Comparison of ENCODE assay signal across 25 cellular contexts in the genomic region with DNA sequence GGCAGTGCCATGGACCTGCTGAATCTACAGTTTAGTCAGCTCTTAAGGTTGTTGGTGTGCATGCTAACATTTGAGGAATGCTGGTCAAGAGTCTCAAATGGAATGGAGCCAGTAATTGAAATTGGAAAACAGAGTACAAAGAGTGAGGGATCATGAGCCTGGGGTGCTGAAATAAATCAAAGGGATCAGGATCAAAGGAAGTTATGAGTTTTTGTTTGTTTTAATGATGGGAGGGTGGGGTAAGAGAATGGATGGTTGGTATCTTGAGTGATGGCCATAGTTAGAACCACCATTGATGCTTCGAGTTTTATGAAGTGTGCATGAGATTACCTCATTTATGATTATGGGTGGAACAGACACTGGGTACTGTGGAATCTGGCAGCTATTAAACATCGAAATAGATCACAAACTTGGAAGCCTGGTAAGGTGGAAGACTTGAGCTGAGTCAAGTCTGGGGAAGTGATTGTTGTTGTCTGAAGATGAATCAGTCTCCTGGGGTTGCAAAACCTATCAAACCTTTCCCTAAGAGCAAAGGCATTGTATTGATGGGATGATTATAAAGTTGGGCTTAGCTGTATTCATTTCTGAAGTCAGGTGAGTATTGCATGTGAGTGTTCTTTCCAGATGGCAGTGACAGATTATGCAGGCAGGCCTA.
"Had no signal": no experiment of that assay in that cellular context is flagged by ENCODE, and none has a peak within 500 bp of the region (broad histone marks: within the 10 kb centered on the region; RNA-seq: fewer than 3 reads in every experiment).

No MANE protein-coding gene starts in this region.

- H3K4me1 Mint-ChIP-seq: activated CD4-positive, alpha-beta memory T cell treated with anti-CD3 and anti-CD28 coated beads, Interleukin-2, amount 10 ng/mL, durations not matched to agents 7 days and 5 days; activated CD4-positive, alpha-beta T cell treated with anti-CD3 and anti-CD28 coated beads, Interleukin-2, amount 10 ng/mL, durations not matched to agents 24 days and 14 days; activated naive CD4-positive, alpha-beta T cell treated with anti-CD3 and anti-CD28 coated beads, Interleukin-2, amount 10 ng/mL, durations not matched to agents 7 days and 5 days; central memory CD8-positive, alpha-beta T cell; naive B cell; T-cell had no signal

- H3K27me3 ChIP-seq: brain microvascular endothelial cell, neural progenitor cell, right atrium auricular region, tibial artery had no signal

- H3K27ac Mint-ChIP-seq: activated CD4-positive, alpha-beta memory T cell treated with anti-CD3 and anti-CD28 coated beads, Interleukin-2, amount 10 ng/mL, durations not matched to agents 7 days and 5 days; activated CD4-positive, alpha-beta T cell treated with anti-CD3 and anti-CD28 coated beads, Interleukin-2, amount 10 ng/mL, durations not matched to agents 24 days and 14 days; activated naive CD4-positive, alpha-beta T cell treated with anti-CD3 and anti-CD28 coated beads, Interleukin-2, amount 10 ng/mL, durations not matched to agents 7 days and 5 days; naive B cell; neural progenitor cell; progenitor cell of endocrine pancreas; stimulated activated naive CD8-positive, alpha-beta T cell treated with anti-CD3 and anti-CD28 coated beads, Interleukin-15, Interleukin-2, amounts not matched to agents 100 ng/mL and 50 ng/mL, for 24 hours; T-cell; T-helper 2 cell treated with Interferon-gamma antibody and Interleukin-4, amounts not matched to agents 5 μg/mL and 100 μg/mL, for 36 hours had no signal

- H3K4me1 ChIP-seq: lower lobe of right lung, right atrium auricular region, tibial artery had no signal

- ATAC-seq: activated CD4-positive, CD25-positive, alpha-beta regulatory T cell treated with anti-CD3 and anti-CD28 coated beads, Interleukin-2, amount 50 U/mL, for 24 hours; esophagus mucosa; left lobe of liver; lower lobe of right lung; T-cell had no signal

- H3K27ac ChIP-seq: brain microvascular endothelial cell, lower lobe of right lung, neural progenitor cell, right atrium auricular region, tibial artery, VCaP had no signal

- H3K9me3 Mint-ChIP-seq: activated CD4-positive, alpha-beta memory T cell treated with anti-CD3 and anti-CD28 coated beads, Interleukin-2, amount 10 ng/mL, durations not matched to agents 7 days and 5 days; activated CD4-positive, alpha-beta T cell treated with anti-CD3 and anti-CD28 coated beads, Interleukin-2, amount 10 ng/mL, durations not matched to agents 24 days and 14 days; activated naive CD4-positive, alpha-beta T cell treated with anti-CD3 and anti-CD28 coated beads, Interleukin-2, amount 10 ng/mL, durations not matched to agents 7 days and 5 days; neural progenitor cell; stimulated activated naive CD8-positive, alpha-beta T cell treated with anti-CD3 and anti-CD28 coated beads, Interleukin-15, Interleukin-2, amounts not matched to agents 100 ng/mL and 50 ng/mL, for 24 hours; T-helper 2 cell treated with Interferon-gamma antibody and Interleukin-4, amounts not matched to agents 5 μg/mL and 100 μg/mL, for 36 hours had no signal

- FAIRE-seq: colon had no signal

- H3K27me3 Mint-ChIP-seq: activated CD4-positive, alpha-beta memory T cell treated with anti-CD3 and anti-CD28 coated beads, Interleukin-2, amount 10 ng/mL, durations not matched to agents 7 days and 5 days; activated CD4-positive, alpha-beta T cell treated with anti-CD3 and anti-CD28 coated beads, Interleukin-2, amount 10 ng/mL, durations not matched to agents 24 days and 14 days; activated naive CD4-positive, alpha-beta T cell treated with anti-CD3 and anti-CD28 coated beads, Interleukin-2, amount 10 ng/mL, durations not matched to agents 7 days and 5 days; central memory CD8-positive, alpha-beta T cell; naive B cell; progenitor cell of endocrine pancreas; stimulated activated naive CD8-positive, alpha-beta T cell treated with anti-CD3 and anti-CD28 coated beads, Interleukin-15, Interleukin-2, amounts not matched to agents 100 ng/mL and 50 ng/mL, for 24 hours; T-cell had no signal

- H3K36me3 Mint-ChIP-seq: activated naive CD4-positive, alpha-beta T cell treated with anti-CD3 and anti-CD28 coated beads, Interleukin-2, amount 10 ng/mL, durations not matched to agents 7 days and 5 days; naive B cell; neural progenitor cell; T-cell had no signal

- H3K4me3 Mint-ChIP-seq: activated CD4-positive, alpha-beta memory T cell treated with anti-CD3 and anti-CD28 coated beads, Interleukin-2, amount 10 ng/mL, durations not matched to agents 7 days and 5 days; activated CD4-positive, alpha-beta T cell treated with anti-CD3 and anti-CD28 coated beads, Interleukin-2, amount 10 ng/mL, durations not matched to agents 24 days and 14 days; activated naive CD4-positive, alpha-beta T cell treated with anti-CD3 and anti-CD28 coated beads, Interleukin-2, amount 10 ng/mL, durations not matched to agents 7 days and 5 days; central memory CD8-positive, alpha-beta T cell; naive B cell; neural progenitor cell; stimulated activated naive CD8-positive, alpha-beta T cell treated with anti-CD3 and anti-CD28 coated beads, Interleukin-15, Interleukin-2, amounts not matched to agents 100 ng/mL and 50 ng/mL, for 24 hours; T-cell; T-helper 2 cell treated with Interferon-gamma antibody and Interleukin-4, amounts not matched to agents 5 μg/mL and 100 μg/mL, for 36 hours had no signal

- DNase-seq: activated CD4-positive, alpha-beta memory T cell treated with anti-CD3 and anti-CD28 coated beads, Interleukin-2, amount 10 ng/mL, durations not matched to agents 7 days and 5 days; activated CD4-positive, alpha-beta T cell treated with anti-CD3 and anti-CD28 coated beads, Interleukin-2, amount 10 ng/mL, durations not matched to agents 24 days and 14 days; activated effector memory CD4-positive, alpha-beta T cell treated with anti-CD3 and anti-CD28 coated beads, Interleukin-2, amount 50 U/mL, for 16 hours; activated naive CD4-positive, alpha-beta T cell treated with anti-CD3 and anti-CD28 coated beads, Interleukin-2, amount 10 ng/mL, durations not matched to agents 7 days and 5 days; amygdala; brain microvascular endothelial cell; effector memory CD4-positive, alpha-beta T cell; kidney; lower lobe of right lung; naive B cell; stimulated activated CD4-positive, alpha-beta T cell treated with anti-CD3 and anti-CD28 coated beads, Interleukin-4, amount 100 ng/mL, for 4 hours; substantia nigra; T-cell; tibial artery had no signal
